1 cellular context compared by ENCODE assay signal in the genomic region with DNA sequence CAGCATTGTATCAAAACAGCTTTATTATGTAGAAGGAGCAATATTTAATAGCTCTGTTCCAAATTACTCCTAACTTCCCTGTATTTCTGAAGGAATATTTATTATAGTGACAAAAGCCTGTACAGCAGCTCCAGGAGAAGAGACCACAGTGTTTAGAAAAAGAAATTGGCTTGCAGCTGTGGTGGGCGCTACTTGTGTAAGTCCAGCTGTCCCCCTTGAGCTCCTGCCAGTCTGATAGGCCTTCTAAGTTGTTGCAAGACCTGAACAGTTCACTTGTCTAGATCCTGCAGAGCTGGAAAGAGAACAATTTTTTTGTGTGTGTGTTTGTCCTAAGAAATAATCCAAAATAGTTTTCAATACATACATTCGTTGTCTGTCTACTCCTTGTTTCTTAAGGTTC.
TF ChIP-seq lines count a peak whose summit lies in the region.

No MANE protein-coding gene starts in this region.

TF ChIP-seq in GM23338, 12 proteins besides CTCF, POLR2A, EP300 and RAD21 (continued from another document):
- TF ChIP-seq NANOG (IDR thresholded peaks at IDR 0.05; ENCODE audit: borderline replicate concordance) (no peak), ETS1 (IDR thresholded peaks at IDR 0.05) (no peak), STAT1 (IDR thresholded peaks at IDR 0.05; ENCODE audit: unreplicated experiment) (no peak), JUNB (IDR thresholded peaks at IDR 0.05; ENCODE audit: unreplicated experiment) (no peak), POLR2AphosphoS5 (IDR thresholded peaks at IDR 0.05; ENCODE audit: low read depth) (no peak; the same call in 1 of the 2 replicates), EZH2 (IDR thresholded peaks at IDR 0.05; ENCODE audit: low read depth, unreplicated experiment) (no peak), REST (IDR thresholded peaks at IDR 0.05; ENCODE audit: unreplicated experiment) (no peak)
TF ChIP-seq in GM23338: peak in this region for 0.
